In the genomic region with DNA sequence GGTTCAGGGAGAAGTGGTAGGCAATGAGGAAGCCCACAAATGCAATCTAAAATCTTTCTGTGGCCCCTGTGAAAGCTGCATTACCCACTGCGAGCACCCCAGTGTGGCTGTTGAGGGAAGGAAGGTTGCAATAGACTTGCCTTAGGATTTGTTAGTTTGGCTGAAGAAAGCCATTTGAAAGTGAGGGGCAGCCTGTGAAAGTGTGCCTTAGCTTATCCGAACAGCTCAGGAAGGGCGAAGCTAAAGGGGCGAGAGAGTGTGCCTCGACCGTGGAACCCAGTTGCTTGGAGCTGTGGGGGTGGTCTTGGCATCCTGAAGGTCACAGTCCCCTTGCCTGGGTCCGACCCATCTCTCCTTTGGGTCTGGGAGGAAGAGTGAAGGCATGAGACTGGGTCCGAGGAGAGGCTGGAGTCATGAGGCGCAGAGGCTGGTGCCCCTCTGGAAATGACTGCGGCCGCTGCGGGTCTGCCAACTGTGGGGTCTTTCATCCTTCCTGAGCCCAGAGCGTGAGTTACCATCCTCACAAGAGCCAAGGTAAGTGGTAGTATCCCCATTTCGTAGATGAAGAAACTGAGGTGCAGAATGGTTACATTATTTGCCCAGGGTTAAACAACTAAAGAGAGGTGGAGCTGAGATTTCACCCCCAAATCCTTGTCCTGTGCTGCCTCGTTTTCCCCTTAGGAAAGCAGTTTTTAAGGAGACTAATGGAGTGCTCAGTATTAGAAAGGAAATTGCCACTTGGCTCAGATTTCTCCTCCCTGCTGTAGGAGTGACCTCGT, we compare ENCODE assay signal across 8 cellular contexts. TPM values are rescaled to one million over a fixed set of nuclear protein-coding genes. Genes with fewer than 3 reads are reported as not detected.
DNase-seq lines count a peak whose midpoint lies in the region; ATAC-seq and TF ChIP-seq lines count a peak whose summit lies in the region.

No MANE protein-coding gene starts in this region.

- H3K4me3 ChIP-seq in ascending aorta (no peak overlapping the region), thoracic aorta (no peak overlapping the region)

- H3K36me3 Mint-ChIP-seq in activated CD4-positive, alpha-beta T cell treated with anti-CD3 and anti-CD28 coated beads for 36 hours (ENCODE audit: low read depth), result peaks cover 14% of the 10 kb centered on the region
- H3K36me3 Mint-ChIP-seq in mesothelial cell of epicardium, result peaks cover 4% of the 10 kb centered on the region

- intact Hi-C loops in activated CD4-positive, alpha-beta T cell treated with anti-CD3 and anti-CD28 coated beads for 36 hours (cut with DNase I, micrococcal nuclease), result loop anchor here in 1 of 2 experiments (5.0 kb wide), 2 partner anchors 135 to 150 kb away; no protein-coding TSS in a partner anchor
- intact Hi-C loops in ascending aorta (cut with DNase I) (no loop called here), cardiac septum (cut with DNase I) (no loop called here)

- H3K9me3 ChIP-seq in ascending aorta (no peaks in the 10 kb centered on the region), thoracic aorta (no peaks in the 10 kb centered on the region)

- POLR2A ChIA-PET in activated CD4-positive, alpha-beta T cell treated with anti-CD3 and anti-CD28 coated beads for 36 hours (lab: Charles Lee), result interaction anchor here (1.1 kb wide), 1 partner anchor 8 kb away, joined by 3 read pairs; no protein-coding TSS in a partner anchor

- peaks cover 80% of the 10 kb centered on the region for H3K4me1 Mint-ChIP-seq in activated CD4-positive, alpha-beta T cell treated with anti-CD3 and anti-CD28 coated beads for 36 hours
- H3K4me1 Mint-ChIP-seq in mesothelial cell of epicardium, result peaks cover 51% of the 10 kb centered on the region

- H3K36me3 ChIP-seq in ascending aorta, result no peaks in the 10 kb centered on the region
- no peaks in the 10 kb centered on the region for H3K36me3 ChIP-seq in thoracic aorta

- TF ChIP-seq CTCF in ascending aorta (IDR thresholded peaks at IDR 0.05) (no peak), mesothelial cell of epicardium (IDR thresholded peaks at IDR 0.05; ENCODE audit: unreplicated experiment) (no peak), thoracic aorta (IDR thresholded peaks at IDR 0.05) (no peak)

- DNase-seq in activated CD4-positive, alpha-beta T cell treated with anti-CD3 and anti-CD28 coated beads for 36 hours, result no peak
- DNase-seq in activated CD4-positive, alpha-beta T cell treated with anti-CD3 and anti-CD28 coated beads for 1 hour, result no peak
- DNase-seq in ascending aorta (ENCODE audit: low spot score in 2 of 2) (no peak), mesothelial cell of epicardium (ENCODE audit: low spot score in 2 of 2, unreplicated experiment in 2 of 2) (no peak), thoracic aorta (ENCODE audit: low spot score) (no peak), cardiac septum (ENCODE audit: low spot score) (no peak), C1 segment of cervical spinal cord (lab: John Stamatoyannopoulos, UW) (no peak)

- H3K27me3 ChIP-seq in ascending aorta, result no peaks in the 10 kb centered on the region
- H3K27me3 ChIP-seq in thoracic aorta (replicated peaks; ENCODE audit: insufficient read depth), result no peaks in the 10 kb centered on the region

- peaks cover 17 to 48% of the 10 kb centered on the region in 2 donors for H3K4me1 ChIP-seq in ascending aorta
- H3K4me1 ChIP-seq in thoracic aorta (ENCODE audit: control insufficient read depth in 1 of 2, low read depth in 2 of 2), result peaks cover 28 to 57% of the 10 kb centered on the region in 2 donors

- no peaks in the 10 kb centered on the region for H3K27me3 Mint-ChIP-seq in activated CD4-positive, alpha-beta T cell treated with anti-CD3 and anti-CD28 coated beads for 36 hours
- no peaks in the 10 kb centered on the region for H3K27me3 Mint-ChIP-seq in mesothelial cell of epicardium (ENCODE audit: low read depth)

- no peaks in the 10 kb centered on the region for H3K9me3 Mint-ChIP-seq in activated CD4-positive, alpha-beta T cell treated with anti-CD3 and anti-CD28 coated beads for 36 hours (ENCODE audit: low read depth)
- H3K9me3 Mint-ChIP-seq in mesothelial cell of epicardium, result no peaks in the 10 kb centered on the region

- peak overlapping the region; percentile 97 for H3K27ac Mint-ChIP-seq in activated CD4-positive, alpha-beta T cell treated with anti-CD3 and anti-CD28 coated beads for 36 hours
- peak overlapping the region; percentile 100 for H3K27ac Mint-ChIP-seq in mesothelial cell of epicardium

- no peak overlapping the region for H3K4me3 Mint-ChIP-seq in activated CD4-positive, alpha-beta T cell treated with anti-CD3 and anti-CD28 coated beads for 36 hours
- no peak overlapping the region for H3K4me3 Mint-ChIP-seq in mesothelial cell of epicardium

- no peak for ATAC-seq in activated CD4-positive, alpha-beta T cell treated with anti-CD3 and anti-CD28 coated beads for 36 hours
- no peak for ATAC-seq in thoracic aorta (ENCODE audit: insufficient number of reproducible peaks, low FRiP score, low read depth)
- no peak for ATAC-seq in HG03520 (IDR thresholded peaks at IDR 0.05; ENCODE audit: unreplicated experiment)

- CTCF ChIA-PET in activated CD4-positive, alpha-beta T cell treated with anti-CD3 and anti-CD28 coated beads for 36 hours (lab: Charles Lee), result interaction anchor here (1.0 to 3.2 kb wide), 15 partner anchors 10 to 162 kb away, joined by 3 to 20 read pairs (median 4); partner anchors contain the start of genes EEIG1, NAIF1 and PIP5KL1

- H3K27ac ChIP-seq in ascending aorta, result peak overlapping the region; percentile 90 to 91
- peak overlapping the region; percentile 88 to 94 for H3K27ac ChIP-seq in thoracic aorta

RNA-seq across cellular contexts. Expression of gene SLC25A25, which starts 24.4 kb away (rescaled TPM):
- total RNA-seq in activated CD4-positive, alpha-beta T cell treated with anti-CD3 and anti-CD28 coated beads for 36 hours, result 10 to 100 TPM in 1 of 2 experiments, 1 to 10 TPM in 1; 6.9 to 10.8 TPM
- total RNA-seq in ascending aorta (27.4 TPM), mesothelial cell of epicardium (24.2 to 26.4 TPM (median 26.2 TPM) in 3 replicates), thoracic aorta (10 to 100 TPM; 30.1 to 33.9 TPM), cardiac septum (5.6 TPM)

RNA-seq across cellular contexts. Expression of gene NAIF1, which starts 25.3 kb away (rescaled TPM):
- total RNA-seq in activated CD4-positive, alpha-beta T cell treated with anti-CD3 and anti-CD28 coated beads for 36 hours, result 10 to 100 TPM; 11.3 to 13.7 TPM
- 48.2 TPM for total RNA-seq in ascending aorta
- total RNA-seq in mesothelial cell of epicardium, result 8.5 to 9.2 TPM (median 8.9 TPM) in 3 replicates
- 10 to 100 TPM; 11.8 to 21.0 TPM for total RNA-seq in thoracic aorta
- 6.2 TPM for total RNA-seq in cardiac septum

RNA-seq across cellular contexts. Expression of gene PTGES2, which starts 35.1 kb away (rescaled TPM):
- 10 to 100 TPM; 47.7 to 48.5 TPM for total RNA-seq in activated CD4-positive, alpha-beta T cell treated with anti-CD3 and anti-CD28 coated beads for 36 hours
- total RNA-seq in ascending aorta (97.2 TPM), mesothelial cell of epicardium (70.0 to 74.8 TPM (median 72.6 TPM) in 3 replicates), thoracic aorta (10 to 100 TPM; 57.9 to 66.0 TPM), cardiac septum (136 TPM)

RNA-seq across cellular contexts. Expression of gene LCN2, which starts 56.9 kb away (rescaled TPM):
- total RNA-seq in activated CD4-positive, alpha-beta T cell treated with anti-CD3 and anti-CD28 coated beads for 36 hours, result not detected
- total RNA-seq in ascending aorta, result not detected
- total RNA-seq in mesothelial cell of epicardium, result not detected in 3 replicates
- total RNA-seq in thoracic aorta, result not detected
- 2.0 TPM for total RNA-seq in cardiac septum
